8 cellular contexts compared by ENCODE assay signal in genomic region chr9:87678650-87679355, GRCh38. TPM values are rescaled to one million over a fixed set of nuclear protein-coding genes. Genes with fewer than 3 reads are reported as not detected.
DNase-seq lines count a peak whose midpoint lies in the region; ATAC-seq, FAIRE-seq and TF ChIP-seq lines count a peak whose summit lies in the region.

No MANE protein-coding gene starts in this region.

- H3K27me3 ChIP-seq in bronchial epithelial cell (ENCODE audit: control insufficient read depth, insufficient read depth, low read length): no peaks in the 10 kb centered on the region

- peak; percentile 73 for TF ChIP-seq CTCF in bronchial epithelial cell (IDR thresholded peaks at IDR 0.05; ENCODE audit: insufficient read depth, low read length, severe bottlenecking)
- peak; percentile 85 for TF ChIP-seq CTCF in kidney (IDR thresholded peaks at IDR 0.05; ENCODE audit: borderline replicate concordance, extremely low read depth, insufficient read depth)

- no peak overlapping the region for H3K27ac ChIP-seq in kidney (ENCODE audit: low read depth in 2 of 2, low read length in 2 of 2)

- H3K36me3 ChIP-seq in bronchial epithelial cell (ENCODE audit: control insufficient read depth, insufficient read depth, low read length) (no peaks in the 10 kb centered on the region), kidney (ENCODE audit: control insufficient read depth in 1 of 2, insufficient read depth in 2 of 2, low read length in 2 of 2) (peaks cover 0 to 11% of the 10 kb centered on the region in 2 donors)

- FAIRE-seq in RCC 7860 (lab: Jason Lieb, UNC): no peak
- no peak for FAIRE-seq in bronchial epithelial cell (lab: Jason Lieb, UNC)
- no peak for FAIRE-seq in kidney (lab: Jason Lieb, UNC)

- peaks cover 0 to 6% of the 10 kb centered on the region in 2 donors for H3K4me1 ChIP-seq in kidney (ENCODE audit: control insufficient read depth in 1 of 2, insufficient read depth in 1 of 2, low read depth in 1 of 2, low read length in 2 of 2)

- ATAC-seq in HG03025 (IDR thresholded peaks at IDR 0.05; ENCODE audit: low FRiP score, unreplicated experiment) (no peak), HG03045 (IDR thresholded peaks at IDR 0.05; ENCODE audit: unreplicated experiment) (no peak)

- intact Hi-C loops in kidney (cut with DNase I): no loop called here

- H3K4me3 ChIP-seq in bronchial epithelial cell (ENCODE audit: low read depth, low read length) (no peak overlapping the region), kidney (ENCODE audit: low read length in 2 of 2) (no peak overlapping the region)

- DNase-seq in Daoy (ENCODE audit: low read depth): peak; percentile 67
- DNase-seq in HT-29 (ENCODE audit: low spot score): peak; percentile 78
- DNase-seq in RCC 7860 (ENCODE audit: low spot score): peak; percentile 48
- peak; percentile 61 for DNase-seq in bronchial epithelial cell (ENCODE audit: low read depth)
- no peak for DNase-seq in kidney
- peak; percentile 54 for DNase-seq in stimulated activated CD8-positive, alpha-beta memory T cell treated with anti-CD3 and anti-CD28 coated beads, Interleukin-4, amount 100 ng/mL, for 48 hours

- H3K9me3 ChIP-seq in kidney (ENCODE audit: control insufficient read depth in 1 of 2, low read length in 2 of 2): no peaks in the 10 kb centered on the region

- H3K9ac ChIP-seq in kidney (ENCODE audit: low read length in 2 of 2): no peak overlapping the region

RNA-seq across cellular contexts. Expression of gene CTSL, which starts 47.1 kb away (rescaled TPM):
- total RNA-seq in Daoy (2014; rRNA removed; shearing (Covaris generic)): 159 and 213 TPM in 2 replicates
- total RNA-seq in HT-29 (2014; rRNA removed; shearing (Covaris generic)): 6.1 and 6.4 TPM in 2 replicates
- total RNA-seq in bronchial epithelial cell: 107 and 161 TPM in 2 replicates
- 139 TPM for total RNA-seq in kidney
- polyA plus RNA-seq in kidney (ENCODE audit: insufficient read depth, low read depth, low replicate concordance): 237 TPM

Comparison
In these comparisons a context has a peak if more than half of its experiments do, and no peak if none do; other contexts are left out.
1. RNA of gene CTSL, which starts 47.1 kb away (total RNA-seq): 159 to 213 TPM in Daoy, 139 TPM in kidney (single experiment) and 107 to 161 TPM in bronchial epithelial cell; 6.1 to 6.4 TPM in HT-29; every median in the first group is over 10 times any median in the second.